ENCODE assay signal across 19 cellular contexts in the genomic region with DNA sequence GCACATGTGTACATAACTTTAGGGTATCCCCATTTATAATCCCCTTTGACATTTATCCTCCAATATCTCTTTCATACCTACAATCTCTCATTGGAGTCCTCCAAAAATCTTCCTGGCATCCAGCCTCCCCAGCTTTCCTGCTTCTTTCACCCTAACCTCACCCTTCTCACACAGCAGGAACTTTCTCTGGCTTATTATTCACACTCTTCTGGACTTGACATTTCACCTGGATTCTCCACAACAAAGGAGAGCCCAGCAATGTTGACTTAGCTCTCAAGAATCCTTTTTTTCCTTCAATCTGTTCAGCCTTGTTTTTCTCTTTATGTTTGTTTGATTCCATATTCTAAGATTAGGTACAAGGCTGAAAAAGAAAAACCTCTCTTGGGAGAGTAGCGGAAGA.
DNase-seq lines count a peak whose midpoint lies in the region; ATAC-seq and TF ChIP-seq lines count a peak whose summit lies in the region.
"Had no signal": no experiment of that assay in that cellular context is flagged by ENCODE, and none has a peak within 500 bp of the region (broad histone marks: within the 10 kb centered on the region; RNA-seq: fewer than 3 reads in every experiment).

No MANE protein-coding gene starts in this region.

- no peaks in the 10 kb centered on the region for H3K27me3 Mint-ChIP-seq in GM23338 (ENCODE audit: insufficient read depth, low read depth, poor library complexity)

- H3K79me2 ChIP-seq in GM23338 (replicated peaks; ENCODE audit: insufficient read depth): no peaks in the 10 kb centered on the region

- H3K4me2 ChIP-seq in GM23338: 0 out of 2 replicates have a peak overlapping the region, but pooled peaks have one; percentile 17
- H3K4me2 ChIP-seq: BLaER1 had no signal

- H3K4me3 ChIP-seq in GM23338 (no peak overlapping the region), choroid plexus epithelial cell (ENCODE audit: low read depth, low read length) (no peak overlapping the region)
- H3K4me3 ChIP-seq: BLaER1, HAP-1 had no signal

- H3F3A ChIP-seq in GM23338 (replicated peaks; ENCODE audit: low read depth): no peaks in the 10 kb centered on the region

- ATAC-seq in GM23338 (no peak), HG03280 (IDR thresholded peaks at IDR 0.05; ENCODE audit: unreplicated experiment) (no peak), SK-N-SH treated with all-trans-retinoic acid at 6 μM for 48 hours (no peak)
- ATAC-seq: CD8-positive, alpha-beta T cell had no signal

- peaks cover 30% of the 10 kb centered on the region for H3K4me1 ChIP-seq in GM23338 (ENCODE audit: insufficient read depth)
- H3K4me1 ChIP-seq: BLaER1, Caco-2 had no signal

- H4K20me1 ChIP-seq in GM23338 (replicated peaks; ENCODE audit: insufficient read depth): no peaks in the 10 kb centered on the region
- H4K20me1 ChIP-seq: BLaER1 had no signal

- H3K9me3 Mint-ChIP-seq in GM23338: peaks cover 14% of the 10 kb centered on the region; the same call in 2 of the 3 replicates
- H3K9me3 Mint-ChIP-seq: CD8-positive, alpha-beta T cell had no signal

- peaks cover 8% of the 10 kb centered on the region; the same call in 1 of the 3 replicates for H3K36me3 Mint-ChIP-seq in GM23338 (ENCODE audit: low read depth)
- H3K36me3 Mint-ChIP-seq: CD4-positive, CD25-positive, alpha-beta regulatory T cell; CD8-positive, alpha-beta T cell had no signal

- DNase-seq in DMS53 (lab: John Stamatoyannopoulos, UW) (peak; percentile 2), DMS53 treated with DMSO at 0.1 percent for 48 hours (lab: John Stamatoyannopoulos, UW; ENCODE audit: unreplicated experiment) (no peak), GM23338 (ENCODE audit: low spot score) (no peak), choroid plexus epithelial cell (ENCODE audit: low read depth) (peak; percentile 47)
- DNase-seq: Caco-2; CD4-positive, CD25-positive, alpha-beta regulatory T cell; CD8-positive, alpha-beta T cell; DMS153; DMS79 treated with DMSO at 0.1 percent for 48 hours; GF-D8; GOT3; HFFc6 had no signal

- H3K9me2 ChIP-seq in GM23338 (ENCODE audit: insufficient read depth): 0 out of 2 replicates have a peak, but pooled peaks cover 24% of the 10 kb centered on the region

- peaks cover 23% of the 10 kb centered on the region for H3K4me1 Mint-ChIP-seq in GM23338
- H3K4me1 Mint-ChIP-seq: B cell; CD4-positive, CD25-positive, alpha-beta regulatory T cell had no signal

- H3K27ac ChIP-seq in GM23338 (ENCODE audit: low read depth): no peak overlapping the region
- H3K27ac ChIP-seq: 22Rv1, BLaER1, C4-2B had no signal

- no peak overlapping the region for H3K27ac Mint-ChIP-seq in GM23338
- H3K27ac Mint-ChIP-seq: B cell; CD4-positive, CD25-positive, alpha-beta regulatory T cell; CD8-positive, alpha-beta T cell; HFFc6 had no signal

- H2AFZ ChIP-seq in GM23338: no peak overlapping the region

- H3K36me3 ChIP-seq in GM23338 (ENCODE audit: insufficient read depth): no peaks in the 10 kb centered on the region
- H3K36me3 ChIP-seq: BLaER1, HAP-1 had no signal

- no peaks in the 10 kb centered on the region for H3K27me3 ChIP-seq in GM23338 (ENCODE audit: insufficient read depth)
- H3K27me3 ChIP-seq: BLaER1 had no signal

- TF ChIP-seq CTCF in GM23338 (conservative IDR thresholded peaks at IDR 0.05; ENCODE audit: low read depth in 2 of 2) (no peak), choroid plexus epithelial cell (conservative IDR thresholded peaks at IDR 0.05; ENCODE audit: low read depth, low read length) (no peak)

- no peak overlapping the region for H3K4me3 Mint-ChIP-seq in GM23338
- H3K4me3 Mint-ChIP-seq: B cell; CD4-positive, CD25-positive, alpha-beta regulatory T cell; CD8-positive, alpha-beta T cell; HFFc6 had no signal

TF ChIP-seq in GM23338, 12 proteins besides CTCF, POLR2A, EP300 and RAD21 (continues in another document):
- TF ChIP-seq ZNF114 (CRISPR knock-in tag; IDR thresholded peaks at IDR 0.05) (no peak), ZNF331 (CRISPR knock-in tag; IDR thresholded peaks at IDR 0.05; ENCODE audit: low read depth) (no peak)

TF ChIP-seq in SK-N-SH treated with all-trans-retinoic acid at 6 μM for 48 hours, 23 proteins besides CTCF, POLR2A, EP300 and RAD21:
- TF ChIP-seq GLIS3 (CRISPR knock-in tag; IDR thresholded peaks at IDR 0.05) (no peak), ISL1 (CRISPR knock-in tag; IDR thresholded peaks at IDR 0.05) (no peak), ZNF70 (CRISPR knock-in tag; IDR thresholded peaks at IDR 0.05) (no peak), ARNTL (CRISPR knock-in tag; IDR thresholded peaks at IDR 0.05; ENCODE audit: borderline replicate concordance, low read depth) (no peak), ZC3H10 (CRISPR knock-in tag; IDR thresholded peaks at IDR 0.05) (no peak), ZNF565 (CRISPR knock-in tag; conservative IDR thresholded peaks at IDR 0.05; ENCODE audit: low read depth) (no peak), CSDC2 (CRISPR knock-in tag; IDR thresholded peaks at IDR 0.05) (no peak), BACH2 (CRISPR knock-in tag; IDR thresholded peaks at IDR 0.05; ENCODE audit: borderline replicate concordance) (no peak), TCF4 (CRISPR knock-in tag; IDR thresholded peaks at IDR 0.05; ENCODE audit: borderline replicate concordance) (no peak)
- TF ChIP-seq, protein P1, sequence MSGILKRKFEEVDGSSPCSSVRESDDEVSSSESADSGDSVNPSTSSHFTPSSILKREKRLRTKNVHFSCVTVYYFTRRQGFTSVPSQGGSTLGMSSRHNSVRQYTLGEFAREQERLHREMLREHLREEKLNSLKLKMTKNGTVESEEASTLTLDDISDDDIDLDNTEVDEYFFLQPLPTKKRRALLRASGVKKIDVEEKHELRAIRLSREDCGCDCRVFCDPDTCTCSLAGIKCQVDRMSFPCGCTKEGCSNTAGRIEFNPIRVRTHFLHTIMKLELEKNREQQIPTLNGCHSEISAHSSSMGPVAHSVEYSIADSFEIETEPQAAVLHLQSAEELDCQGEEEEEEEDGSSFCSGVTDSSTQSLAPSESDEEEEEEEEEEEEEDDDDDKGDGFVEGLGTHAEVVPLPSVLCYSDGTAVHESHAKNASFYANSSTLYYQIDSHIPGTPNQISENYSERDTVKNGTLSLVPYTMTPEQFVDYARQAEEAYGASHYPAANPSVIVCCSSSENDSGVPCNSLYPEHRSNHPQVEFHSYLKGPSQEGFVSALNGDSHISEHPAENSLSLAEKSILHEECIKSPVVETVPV (CRISPR knock-in tag; IDR thresholded peaks at IDR 0.05): no peak
- TF ChIP-seq, protein P2, sequence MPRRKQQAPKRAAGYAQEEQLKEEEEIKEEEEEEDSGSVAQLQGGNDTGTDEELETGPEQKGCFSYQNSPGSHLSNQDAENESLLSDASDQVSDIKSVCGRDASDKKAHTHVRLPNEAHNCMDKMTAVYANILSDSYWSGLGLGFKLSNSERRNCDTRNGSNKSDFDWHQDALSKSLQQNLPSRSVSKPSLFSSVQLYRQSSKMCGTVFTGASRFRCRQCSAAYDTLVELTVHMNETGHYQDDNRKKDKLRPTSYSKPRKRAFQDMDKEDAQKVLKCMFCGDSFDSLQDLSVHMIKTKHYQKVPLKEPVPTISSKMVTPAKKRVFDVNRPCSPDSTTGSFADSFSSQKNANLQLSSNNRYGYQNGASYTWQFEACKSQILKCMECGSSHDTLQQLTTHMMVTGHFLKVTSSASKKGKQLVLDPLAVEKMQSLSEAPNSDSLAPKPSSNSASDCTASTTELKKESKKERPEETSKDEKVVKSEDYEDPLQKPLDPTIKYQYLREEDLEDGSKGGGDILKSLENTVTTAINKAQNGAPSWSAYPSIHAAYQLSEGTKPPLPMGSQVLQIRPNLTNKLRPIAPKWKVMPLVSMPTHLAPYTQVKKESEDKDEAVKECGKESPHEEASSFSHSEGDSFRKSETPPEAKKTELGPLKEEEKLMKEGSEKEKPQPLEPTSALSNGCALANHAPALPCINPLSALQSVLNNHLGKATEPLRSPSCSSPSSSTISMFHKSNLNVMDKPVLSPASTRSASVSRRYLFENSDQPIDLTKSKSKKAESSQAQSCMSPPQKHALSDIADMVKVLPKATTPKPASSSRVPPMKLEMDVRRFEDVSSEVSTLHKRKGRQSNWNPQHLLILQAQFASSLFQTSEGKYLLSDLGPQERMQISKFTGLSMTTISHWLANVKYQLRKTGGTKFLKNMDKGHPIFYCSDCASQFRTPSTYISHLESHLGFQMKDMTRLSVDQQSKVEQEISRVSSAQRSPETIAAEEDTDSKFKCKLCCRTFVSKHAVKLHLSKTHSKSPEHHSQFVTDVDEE (CRISPR knock-in tag; IDR thresholded peaks at IDR 0.05): no peak
- TF ChIP-seq, protein P3, sequence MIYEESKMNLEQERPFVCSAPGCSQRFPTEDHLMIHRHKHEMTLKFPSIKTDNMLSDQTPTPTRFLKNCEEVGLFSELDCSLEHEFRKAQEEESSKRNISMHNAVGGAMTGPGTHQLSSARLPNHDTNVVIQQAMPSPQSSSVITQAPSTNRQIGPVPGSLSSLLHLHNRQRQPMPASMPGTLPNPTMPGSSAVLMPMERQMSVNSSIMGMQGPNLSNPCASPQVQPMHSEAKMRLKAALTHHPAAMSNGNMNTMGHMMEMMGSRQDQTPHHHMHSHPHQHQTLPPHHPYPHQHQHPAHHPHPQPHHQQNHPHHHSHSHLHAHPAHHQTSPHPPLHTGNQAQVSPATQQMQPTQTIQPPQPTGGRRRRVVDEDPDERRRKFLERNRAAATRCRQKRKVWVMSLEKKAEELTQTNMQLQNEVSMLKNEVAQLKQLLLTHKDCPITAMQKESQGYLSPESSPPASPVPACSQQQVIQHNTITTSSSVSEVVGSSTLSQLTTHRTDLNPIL (CRISPR knock-in tag; IDR thresholded peaks at IDR 0.05; ENCODE audit: low read depth): no peak
TF ChIP-seq in SK-N-SH treated with all-trans-retinoic acid at 6 μM for 48 hours: peak in this region for 0.

Comparison
In these comparisons a context has a peak if more than half of its experiments do, and no peak if none do; other contexts are left out.
1. DNase-seq: peak in DMS53 (single experiment) and choroid plexus epithelial cell (single experiment); none in DMS53 treated with DMSO at 0.1 percent for 48 hours (single experiment) and GM23338 (single experiment).